1 cellular context compared by ENCODE assay signal in genomic region chr10:75261813-75262725, GRCh38.
TF ChIP-seq lines count a peak whose summit lies in the region.

No MANE protein-coding gene starts in this region.

TF ChIP-seq in HepG2, 621 proteins besides CTCF, POLR2A, EP300 and RAD21 (continues in another document):
- TF ChIP-seq ZNF333 (CRISPR knock-in tag; IDR thresholded peaks at IDR 0.05; ENCODE audit: borderline replicate concordance) = no peak
- TF ChIP-seq MTA1 (CRISPR knock-in tag; IDR thresholded peaks at IDR 0.05; ENCODE audit: borderline replicate concordance) = peak; percentile 73; the same call in 1 of the 2 replicates
- TF ChIP-seq NR2F1 (CRISPR knock-in tag; IDR thresholded peaks at IDR 0.05) = 0 out of 4 replicates have a peak, but pooled peaks of 1 of the 2 experiments have one; percentile 13
- TF ChIP-seq ZNF574 (CRISPR knock-in tag; IDR thresholded peaks at IDR 0.05) = 0 out of 2 replicates have a peak, but pooled peaks have one; percentile 14
- TF ChIP-seq NR2C2 (CRISPR knock-in tag; IDR thresholded peaks at IDR 0.05; ENCODE audit: borderline replicate concordance) = no peak
- TF ChIP-seq ZNF17 (CRISPR knock-in tag; IDR thresholded peaks at IDR 0.05) = no peak
- no peak for TF ChIP-seq GMEB1 (CRISPR knock-in tag; IDR thresholded peaks at IDR 0.05; ENCODE audit: borderline replicate concordance)
- no peak for TF ChIP-seq SOX6 (IDR thresholded peaks at IDR 0.05)
- peak; percentile 44 for TF ChIP-seq SOX6 (CRISPR knock-in tag; IDR thresholded peaks at IDR 0.05)
- peak; percentile 38; the same call in 1 of the 2 replicates for TF ChIP-seq GATAD2A (CRISPR knock-in tag; IDR thresholded peaks at IDR 0.05)
- TF ChIP-seq SUZ12 (IDR thresholded peaks at IDR 0.05; ENCODE audit: low read depth, low read length) = no peak
- TF ChIP-seq MAX (IDR thresholded peaks at IDR 0.05) = no peak
- no peak for TF ChIP-seq PBX2 (CRISPR knock-in tag; IDR thresholded peaks at IDR 0.05)
- TF ChIP-seq TCF7 (IDR thresholded peaks at IDR 0.05; ENCODE audit: low read depth) = no peak
- no peak for TF ChIP-seq CHD2 (IDR thresholded peaks at IDR 0.05; ENCODE audit: low read depth, low read length)
- TF ChIP-seq HOXA9 (CRISPR knock-in tag; IDR thresholded peaks at IDR 0.05; ENCODE audit: borderline replicate concordance) = no peak
- no peak for TF ChIP-seq ZBTB43 (CRISPR knock-in tag; conservative IDR thresholded peaks at IDR 0.05)
- TF ChIP-seq ZNF350 (CRISPR knock-in tag; IDR thresholded peaks at IDR 0.05; ENCODE audit: borderline replicate concordance, low read depth) = no peak
- TF ChIP-seq ZNF614 (CRISPR knock-in tag; IDR thresholded peaks at IDR 0.05; ENCODE audit: borderline replicate concordance) = no peak
- peak; percentile 57 for TF ChIP-seq ZNF770 (CRISPR knock-in tag; IDR thresholded peaks at IDR 0.05)
- TF ChIP-seq JUNB (CRISPR knock-in tag; IDR thresholded peaks at IDR 0.05; ENCODE audit: borderline replicate concordance) = no peak
- TF ChIP-seq ZNF513 (CRISPR knock-in tag; conservative IDR thresholded peaks at IDR 0.05) = no peak
- no peak for TF ChIP-seq ETV6 (CRISPR knock-in tag; conservative IDR thresholded peaks at IDR 0.05)
- peak; percentile 54 for TF ChIP-seq ZNF777 (CRISPR knock-in tag; IDR thresholded peaks at IDR 0.05)
- TF ChIP-seq TAF1 (CRISPR knock-in tag; IDR thresholded peaks at IDR 0.05) = no peak
- peak; percentile 24; the same call in 1 of the 2 replicates for TF ChIP-seq ZFY (CRISPR knock-in tag; IDR thresholded peaks at IDR 0.05)
- no peak for TF ChIP-seq SRSF1 (optimal IDR thresholded peaks at IDR 0.05; ENCODE audit: low read depth, low read length)
- no peak for TF ChIP-seq BCLAF1 (IDR thresholded peaks at IDR 0.05)
- TF ChIP-seq FOXK2 (IDR thresholded peaks at IDR 0.05) = no peak
- TF ChIP-seq HNRNPLL (IDR thresholded peaks at IDR 0.05; ENCODE audit: low read depth, low read length, poor library complexity, severe bottlenecking) = peak; percentile 44
- no peak for TF ChIP-seq ZNF646 (CRISPR knock-in tag; IDR thresholded peaks at IDR 0.05)
- TF ChIP-seq HMG20A (CRISPR knock-in tag; IDR thresholded peaks at IDR 0.05; ENCODE audit: borderline replicate concordance) = no peak
- TF ChIP-seq USF2 (IDR thresholded peaks at IDR 0.05; ENCODE audit: low read depth, low read length) = no peak
- TF ChIP-seq USF2 (CRISPR knock-in tag; IDR thresholded peaks at IDR 0.05; ENCODE audit: borderline replicate concordance) = no peak
- TF ChIP-seq TOPORS (CRISPR knock-in tag; IDR thresholded peaks at IDR 0.05) = no peak
